ENCODE assay signal across 9 cellular contexts in the genomic region with DNA sequence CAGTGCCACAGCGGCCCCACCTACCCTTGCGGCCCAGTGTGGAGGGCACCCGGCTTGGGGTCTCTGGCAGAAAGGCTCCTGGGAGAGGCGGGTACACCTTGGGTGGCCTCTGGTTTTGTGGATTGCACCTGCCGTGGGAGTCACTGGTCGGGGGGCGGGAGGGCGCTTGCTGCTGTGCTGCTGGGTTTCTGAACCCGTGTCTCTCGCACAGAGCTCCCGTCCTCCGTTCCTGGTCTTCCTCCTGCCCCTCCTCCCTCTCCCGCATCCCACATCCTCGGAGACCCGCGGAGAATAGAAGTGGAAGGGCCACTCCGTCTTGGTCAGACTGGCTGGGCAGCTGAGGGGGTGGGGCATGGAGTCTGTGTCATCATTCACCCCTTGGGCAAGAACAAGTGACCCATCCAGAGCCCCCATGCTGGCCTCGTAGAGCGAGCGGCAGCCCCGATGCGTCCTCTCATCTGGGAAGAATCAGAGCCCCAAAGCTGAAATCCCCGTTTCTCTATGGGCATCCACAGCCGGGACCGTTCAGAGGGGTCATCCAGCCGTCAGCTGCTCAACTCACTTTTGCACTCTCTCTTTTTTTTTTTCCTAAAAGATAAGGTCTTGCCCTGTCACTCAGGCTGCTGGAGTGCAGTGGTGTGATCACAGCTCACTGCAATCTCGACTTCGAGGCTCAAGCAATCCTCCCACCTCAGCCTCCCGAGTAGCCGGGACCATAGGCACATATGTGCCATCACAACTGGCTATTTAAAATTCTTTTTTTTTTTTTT. TPM values are rescaled to one million over a fixed set of nuclear protein-coding genes. Genes with fewer than 3 reads are reported as not detected.
DNase-seq lines count a peak whose midpoint lies in the region; ATAC-seq, FAIRE-seq and TF ChIP-seq lines count a peak whose summit lies in the region.
"Had no signal": no experiment of that assay in that cellular context is flagged by ENCODE, and none has a peak within 500 bp of the region (broad histone marks: within the 10 kb centered on the region; RNA-seq: fewer than 3 reads in every experiment).

No MANE protein-coding gene starts in this region.

- no peak overlapping the region for H4K5ac ChIP-seq in H1 (ENCODE audit: insufficient read length, low read depth, low read length)

- no peak overlapping the region for H3K4me3 ChIP-seq in H1 (ENCODE audit: extremely low read depth in 1 of 4, insufficient read depth in 2 of 4, low read depth in 3 of 4, low read length in 4 of 4)
- H3K4me3 ChIP-seq in osteoblast (ENCODE audit: insufficient read depth, low read length) = peak overlapping the region; percentile 35
- H3K4me3 ChIP-seq in BE2C (ENCODE audit: low read depth, low read length) = no peak overlapping the region

- intact Hi-C loops in natural killer cell (cut with micrococcal nuclease) = loop anchor here (5.0 kb wide), 1 partner anchor 612 kb away; no protein-coding TSS in a partner anchor

- WGBS in H1 (ENCODE audit: extremely low coverage in 1 of 2, insufficient coverage in 1 of 2, insufficient read length in 1 of 2, insufficient replicate concordance in 2 of 2, low coverage in 1 of 2, low lambda C conversion rate in 2 of 2, missing lambda C conversion rate in 1 of 2), 2 experiments = 80% methylated on average over 30 of the region's 30 CpGs; no CpG with 5 or more reads in 1 of the 2 experiments

- H3K4me2 ChIP-seq in H1 (ENCODE audit: insufficient read depth in 1 of 2, low read depth in 2 of 2, low read length in 2 of 2) = no peak overlapping the region
- H3K4me2 ChIP-seq in osteoblast (ENCODE audit: insufficient read depth, low read length) = peak overlapping the region; percentile 36

- CTCF ChIA-PET in H1 (lab: Charles Lee; ENCODE audit: partially characterized antibody) = interaction anchor here (1.0 to 3.7 kb wide), 5 partner anchors 9 to 29 kb away, joined by 3 to 18 read pairs (median 7); a partner anchor contains a TSS

- no peak overlapping the region for H4K91ac ChIP-seq in H1 (replicated peaks; ENCODE audit: insufficient read length, low read length)

- no peak overlapping the region for H2BK20ac ChIP-seq in H1 (ENCODE audit: low read length)

- no peak for TF ChIP-seq CTCF in natural killer cell (IDR thresholded peaks at IDR 0.05)
- no peak for TF ChIP-seq CTCF in H1 (IDR thresholded peaks at IDR 0.05; ENCODE audit: control extremely low read depth in 1 of 3, insufficient read depth in 1 of 3, low read depth in 1 of 3, low read length in 3 of 3)
- no peak for TF ChIP-seq CTCF in osteoblast (IDR thresholded peaks at IDR 0.05; ENCODE audit: extremely low read depth, low read depth, low read length)
- TF ChIP-seq CTCF in BE2C (IDR thresholded peaks at IDR 0.05; ENCODE audit: low read depth, low read length) = no peak

- peak overlapping the region; percentile 94 to 96 for H3K27ac Mint-ChIP-seq in natural killer cell
- H3K27ac Mint-ChIP-seq in natural killer cell treated with Interleukin-12 subunit alpha and Interleukin-12 subunit beta and Interleukin-15 and Interleukin-18, amount 100 ng/mL, for 72 hours = peak overlapping the region in 1 of 2 donors; percentile 89

- H3K36me3 ChIP-seq in H1 (ENCODE audit: control insufficient read depth in 2 of 4, insufficient read depth in 4 of 4, low read length in 3 of 4) (peaks cover 0 to 3% (median 0%) of the 10 kb centered on the region in 4 experiments; a peak in 1 of 8 replicates), osteoblast (ENCODE audit: insufficient read depth, low read length) (peaks cover 6% of the 10 kb centered on the region), BE2C (no peaks in the 10 kb centered on the region)

- POLR2A ChIA-PET in H1 (lab: Charles Lee; ENCODE audit: partially characterized antibody) = interaction anchor here (0.7 to 4.9 kb wide), 7 partner anchors 10 to 44 kb away, joined by 3 to 26 read pairs (median 4); no protein-coding TSS in a partner anchor

- no peak for TF ChIP-seq EP300 in H1 (IDR thresholded peaks at IDR 0.05; ENCODE audit: borderline replicate concordance in 1 of 2, low read depth in 2 of 2, low read length in 2 of 2)

- no peak overlapping the region for H3K18ac ChIP-seq in H1 (ENCODE audit: extremely low read depth, low read length)

- peaks cover 13 to 45% (median 32%) of the 10 kb centered on the region in 4 experiments for H3K4me1 ChIP-seq in H1 (replicated peaks in 1 of 4; ENCODE audit: control insufficient read depth in 3 of 4, insufficient read depth in 4 of 4, low read length in 3 of 4)
- peaks cover 52% of the 10 kb centered on the region for H3K4me1 ChIP-seq in osteoblast (ENCODE audit: insufficient read depth, low read length)
- peaks cover 24% of the 10 kb centered on the region for H3K4me1 ChIP-seq in BE2C

- H2BK15ac ChIP-seq in H1 (ENCODE audit: low read length) = no peak overlapping the region

- no peak for ATAC-seq in natural killer cell
- no peak for ATAC-seq in natural killer cell treated with Interleukin-12 subunit alpha and Interleukin-12 subunit beta and Interleukin-15 and Interleukin-18, amount 100 ng/mL, for 72 hours

- H3K27me3 ChIP-seq in H1 (replicated peaks in 1 of 4; ENCODE audit: control insufficient read depth in 3 of 4, extremely low read depth in 1 of 4, insufficient read depth in 3 of 4, low read length in 3 of 4) (no peaks in the 10 kb centered on the region; a peak in 2 of 7 replicates), osteoblast (ENCODE audit: insufficient read depth, low read length) (no peaks in the 10 kb centered on the region), BE2C (peaks cover 84% of the 10 kb centered on the region)

- H2BK5ac ChIP-seq in H1 (ENCODE audit: low read depth, low read length) = no peak overlapping the region

- H2BK12ac ChIP-seq in H1 (ENCODE audit: low read depth, low read length) = no peak overlapping the region

- no peak overlapping the region for H3K4me3 Mint-ChIP-seq in natural killer cell
- H3K4me3 Mint-ChIP-seq in natural killer cell treated with Interleukin-12 subunit alpha and Interleukin-12 subunit beta and Interleukin-15 and Interleukin-18, amount 100 ng/mL, for 72 hours = no peak overlapping the region

- H4K8ac ChIP-seq in H1 (ENCODE audit: extremely low read depth, insufficient read depth, low read length) = peak overlapping the region; percentile 44; the same call in 1 of the 2 replicates

- no peak for TF ChIP-seq RAD21 in H1 (IDR thresholded peaks at IDR 0.05 in 1 of 2, conservative IDR thresholded peaks at IDR 0.05 in 1 of 2; ENCODE audit: low read depth in 2 of 2, low read length in 2 of 2)

- no peak overlapping the region for H2AK5ac ChIP-seq in H1 (ENCODE audit: low read depth, low read length)

- no peak overlapping the region for H3K56ac ChIP-seq in H1 (replicated peaks; ENCODE audit: insufficient read length, low read depth, low read length)

- no peak overlapping the region for H2BK120ac ChIP-seq in H1 (replicated peaks; ENCODE audit: low read depth, low read length)

- H3K14ac ChIP-seq in H1 (ENCODE audit: insufficient read length) = no peak overlapping the region

- no peaks in the 10 kb centered on the region for H3K27me3 Mint-ChIP-seq in natural killer cell (ENCODE audit: low read depth in 2 of 2)
- H3K27me3 Mint-ChIP-seq in natural killer cell treated with Interleukin-12 subunit alpha and Interleukin-12 subunit beta and Interleukin-15 and Interleukin-18, amount 100 ng/mL, for 72 hours = no peaks in the 10 kb centered on the region

- H3K9me3 Mint-ChIP-seq in natural killer cell = no peaks in the 10 kb centered on the region
- H3K9me3 Mint-ChIP-seq in natural killer cell treated with Interleukin-12 subunit alpha and Interleukin-12 subunit beta and Interleukin-15 and Interleukin-18, amount 100 ng/mL, for 72 hours = no peaks in the 10 kb centered on the region

- peaks cover 23% of the 10 kb centered on the region for H3K79me1 ChIP-seq in H1 (ENCODE audit: low read depth, low read length)

- peaks cover 19 to 27% of the 10 kb centered on the region in 2 donors for H3K4me1 Mint-ChIP-seq in natural killer cell
- peaks cover 25 to 26% of the 10 kb centered on the region in 2 donors for H3K4me1 Mint-ChIP-seq in natural killer cell treated with Interleukin-12 subunit alpha and Interleukin-12 subunit beta and Interleukin-15 and Interleukin-18, amount 100 ng/mL, for 72 hours (ENCODE audit: low read depth in 2 of 2)

- no peak for TF ChIP-seq POLR2A in H1 (IDR thresholded peaks at IDR 0.05; ENCODE audit: control extremely low read depth in 1 of 2, low read depth in 2 of 2, low read length in 2 of 2)

- peaks cover 6% of the 10 kb centered on the region; the same call in 1 of the 2 replicates for H3K23me2 ChIP-seq in H1 (ENCODE audit: low read depth, low read length)

- H3K4ac ChIP-seq in H1 (replicated peaks; ENCODE audit: insufficient read length, low read depth, low read length) = no peak overlapping the region

- H3K79me2 ChIP-seq in H1 (ENCODE audit: control insufficient read depth in 1 of 2, insufficient read depth in 2 of 2, low read length in 2 of 2) = peaks cover 0 to 71% of the 10 kb centered on the region in 2 experiments; a peak in 3 of 4 replicates
- peaks cover 66% of the 10 kb centered on the region for H3K79me2 ChIP-seq in osteoblast (ENCODE audit: insufficient read depth, low read length)

- FAIRE-seq in H1 (lab: Jason Lieb, UNC) = no peak

- H3K36me3 Mint-ChIP-seq in natural killer cell = no peaks in the 10 kb centered on the region
- H3K36me3 Mint-ChIP-seq in natural killer cell treated with Interleukin-12 subunit alpha and Interleukin-12 subunit beta and Interleukin-15 and Interleukin-18, amount 100 ng/mL, for 72 hours = no peaks in the 10 kb centered on the region

- H3K27ac ChIP-seq in H1 (ENCODE audit: low read depth, low read length) (no peak overlapping the region), osteoblast (ENCODE audit: low read depth, low read length) (peak overlapping the region; percentile 95)

- H4K20me1 ChIP-seq in H1 (replicated peaks in 1 of 2; ENCODE audit: control insufficient read depth in 1 of 2, insufficient read depth in 2 of 2, low read length in 2 of 2) (peaks cover 15 to 22% of the 10 kb centered on the region in 2 experiments), osteoblast (ENCODE audit: insufficient read depth, low read length) (peaks cover 7% of the 10 kb centered on the region)

- no peaks in the 10 kb centered on the region for H3K9me3 ChIP-seq in H1 (ENCODE audit: insufficient read depth in 2 of 2, low read depth in 1 of 2, low read length in 1 of 2)
- no peaks in the 10 kb centered on the region for H3K9me3 ChIP-seq in osteoblast (ENCODE audit: low read depth, low read length)
- H3K9me3 ChIP-seq in BE2C = no peaks in the 10 kb centered on the region

- H3K9ac ChIP-seq in H1 (replicated peaks in 1 of 4; ENCODE audit: extremely low read depth in 1 of 4, low read depth in 3 of 4, low read length in 3 of 4) = no peak overlapping the region

- DNase-seq in natural killer cell (no peak), H1 (ENCODE audit: low read depth in 1 of 2, low spot score in 2 of 2) (no peak), osteoblast (ENCODE audit: insufficient read length, low spot score, missing footprints) (no peak), NCI-H1694 (lab: John Stamatoyannopoulos, UW) (no peak), SW 1271 (lab: John Stamatoyannopoulos, UW) (no peak), NCI-H748 treated with DMSO at 0.1 percent for 48 hours (lab: John Stamatoyannopoulos, UW) (no peak), BE2C (no peak)
- no peak for DNase-seq in natural killer cell treated with Interleukin-12 subunit alpha and Interleukin-12 subunit beta and Interleukin-15 and Interleukin-18, amount 100 ng/mL, for 72 hours (ENCODE audit: low spot score)
- DNase-seq: H7 had no signal

- H3K23ac ChIP-seq in H1 (ENCODE audit: insufficient read length) = no peak overlapping the region

- H2AFZ ChIP-seq in H1 (ENCODE audit: low read length) (no peak overlapping the region), osteoblast (ENCODE audit: low read length) (no peak overlapping the region)

RNA-seq across cellular contexts. Expression of a gene that starts 4.0 kb away (rescaled TPM):
- total RNA-seq in natural killer cell (10 to 100 TPM; 57.9 to 71.3 (median 62.8) TPM), osteoblast (19.7 and 21.7 TPM in 2 replicates)
- 10 to 100 TPM; 43.1 to 60.9 TPM for total RNA-seq in natural killer cell treated with Interleukin-12 subunit alpha and Interleukin-12 subunit beta and Interleukin-15 and Interleukin-18, amount 100 ng/mL, for 72 hours
- 16.8 and 17.3 TPM in 2 replicates for total RNA-seq in H1 (2021; fragmentation: NEBNext Ultra II Directional; extraction: Animal tissue kit (Norgen Biotek cat#: 25700))
- polyA plus RNA-seq in H1 (2011; rRNA removed) = 5.5 and 6.9 TPM in 2 replicates
- polyA plus RNA-seq in H1 (2011; cell fraction: cytosol; rRNA removed) = 7.6 TPM
- 27.0 TPM for polyA plus RNA-seq in H1 (2011; cell fraction: nucleus; rRNA removed)
- 9.8 to 15.5 TPM (median 13.5 TPM) in 4 replicates for polyA plus RNA-seq in H1 (2012, experiment 1 of 2)
- polyA plus RNA-seq in H1 (2012, experiment 2 of 2) = 8.5 TPM
- 7.6 TPM for polyA plus RNA-seq in H1 (2013, experiment 1 of 2)
- 7.8 TPM for polyA plus RNA-seq in H1 (2013, experiment 2 of 2)
- 2.3 and 2.4 TPM in 2 replicates for polyA minus RNA-seq in H1 (2011; rRNA and poly(A)+ RNA removed)
- polyA minus RNA-seq in H1 (2011; cell fraction: cytosol; rRNA and poly(A)+ RNA removed) = 8.1 TPM
- 7.7 TPM for polyA minus RNA-seq in H1 (2011; cell fraction: nucleus; rRNA and poly(A)+ RNA removed)
- polyA plus RNA-seq in BE2C (2012; ENCODE audit: insufficient read depth, insufficient read length, low read depth) = 1.6 TPM

RNA-seq across cellular contexts. Expression of a gene that starts 21.5 kb away (rescaled TPM):
- total RNA-seq in natural killer cell = under 1 TPM in 1 of 3 donors, not detected in 2; 0.14 TPM
- not detected for total RNA-seq in natural killer cell treated with Interleukin-12 subunit alpha and Interleukin-12 subunit beta and Interleukin-15 and Interleukin-18, amount 100 ng/mL, for 72 hours
- 1.5 and 1.8 TPM in 2 replicates for total RNA-seq in H1 (2021; fragmentation: NEBNext Ultra II Directional; extraction: Animal tissue kit (Norgen Biotek cat#: 25700))
- polyA plus RNA-seq in H1 (2011; rRNA removed) = 2.1 and 3.0 TPM in 2 replicates
- polyA plus RNA-seq in H1 (2011; cell fraction: cytosol; rRNA removed) = 2.0 TPM
- 11.1 TPM for polyA plus RNA-seq in H1 (2011; cell fraction: nucleus; rRNA removed)
- polyA plus RNA-seq in H1 (2012, experiment 1 of 2) = 1.0 to 1.7 TPM (median 1.3 TPM) in 4 replicates
- polyA plus RNA-seq in H1 (2012, experiment 2 of 2) = 0.89 TPM
- polyA plus RNA-seq in H1 (2013, experiment 1 of 2) = 1.6 TPM
- polyA plus RNA-seq in H1 (2013, experiment 2 of 2) = 1.3 TPM
- polyA minus RNA-seq in H1 (2011; rRNA and poly(A)+ RNA removed) = 1.5 and 2.9 TPM in 2 replicates
- 2.5 TPM for polyA minus RNA-seq in H1 (2011; cell fraction: cytosol; rRNA and poly(A)+ RNA removed)
- 5.4 TPM for polyA minus RNA-seq in H1 (2011; cell fraction: nucleus; rRNA and poly(A)+ RNA removed)
- under 0.01 TPM in 2 replicates for total RNA-seq in osteoblast
- polyA plus RNA-seq in BE2C (2012; ENCODE audit: insufficient read depth, insufficient read length, low read depth) = 0.59 TPM

RNA-seq across cellular contexts. Expression of a gene that starts 30.3 kb away (rescaled TPM):
- 100 to 1,000 TPM in 2 of 3 donors, 10 to 100 TPM in 1; 92.7 to 115 (median 111) TPM for total RNA-seq in natural killer cell
- total RNA-seq in natural killer cell treated with Interleukin-12 subunit alpha and Interleukin-12 subunit beta and Interleukin-15 and Interleukin-18, amount 100 ng/mL, for 72 hours = 100 to 1,000 TPM in 1 of 2 donors, 10 to 100 TPM in 1; 79.0 to 153 TPM
- total RNA-seq in H1 (2021; fragmentation: NEBNext Ultra II Directional; extraction: Animal tissue kit (Norgen Biotek cat#: 25700)) = 104 and 116 TPM in 2 replicates
- 76.9 and 115 TPM in 2 replicates for polyA plus RNA-seq in H1 (2011; rRNA removed)
- polyA plus RNA-seq in H1 (2011; cell fraction: cytosol; rRNA removed) = 49.6 TPM
- polyA plus RNA-seq in H1 (2011; cell fraction: nucleus; rRNA removed) = 250 TPM
- 41.9 to 92.6 TPM (median 87.4 TPM) in 4 replicates for polyA plus RNA-seq in H1 (2012, experiment 1 of 2)
- polyA plus RNA-seq in H1 (2012, experiment 2 of 2) = 126 TPM
- 56.2 TPM for polyA plus RNA-seq in H1 (2013, experiment 1 of 2)
- 50.8 TPM for polyA plus RNA-seq in H1 (2013, experiment 2 of 2)
- polyA minus RNA-seq in H1 (2011; rRNA and poly(A)+ RNA removed) = 37.2 and 46.1 TPM in 2 replicates
- polyA minus RNA-seq in H1 (2011; cell fraction: cytosol; rRNA and poly(A)+ RNA removed) = 61.9 TPM
- polyA minus RNA-seq in H1 (2011; cell fraction: nucleus; rRNA and poly(A)+ RNA removed) = 96.2 TPM
- total RNA-seq in osteoblast = 53.0 and 66.2 TPM in 2 replicates
- polyA plus RNA-seq in BE2C (2012; ENCODE audit: insufficient read depth, insufficient read length, low read depth) = 280 TPM

RNA-seq across cellular contexts. Expression of a gene that starts 35.3 kb away (rescaled TPM):
- 10 to 100 TPM; 19.0 to 21.4 (median 20.5) TPM for total RNA-seq in natural killer cell
- 10 to 100 TPM; 23.2 to 69.1 TPM for total RNA-seq in natural killer cell treated with Interleukin-12 subunit alpha and Interleukin-12 subunit beta and Interleukin-15 and Interleukin-18, amount 100 ng/mL, for 72 hours
- total RNA-seq in H1 (2021; fragmentation: NEBNext Ultra II Directional; extraction: Animal tissue kit (Norgen Biotek cat#: 25700)) = 30.2 and 32.0 TPM in 2 replicates
- 62.0 and 69.8 TPM in 2 replicates for polyA plus RNA-seq in H1 (2011; rRNA removed)
- 85.4 TPM for polyA plus RNA-seq in H1 (2011; cell fraction: cytosol; rRNA removed)
- polyA plus RNA-seq in H1 (2011; cell fraction: nucleus; rRNA removed) = 57.2 TPM
- 36.8 to 57.3 TPM (median 50.2 TPM) in 4 replicates for polyA plus RNA-seq in H1 (2012, experiment 1 of 2)
- polyA plus RNA-seq in H1 (2012, experiment 2 of 2) = 57.9 TPM
- 21.9 TPM for polyA plus RNA-seq in H1 (2013, experiment 1 of 2)
- 20.0 TPM for polyA plus RNA-seq in H1 (2013, experiment 2 of 2)
- polyA minus RNA-seq in H1 (2011; rRNA and poly(A)+ RNA removed) = 10.6 and 11.2 TPM in 2 replicates
- 13.8 TPM for polyA minus RNA-seq in H1 (2011; cell fraction: cytosol; rRNA and poly(A)+ RNA removed)
- polyA minus RNA-seq in H1 (2011; cell fraction: nucleus; rRNA and poly(A)+ RNA removed) = 9.8 TPM
- 32.1 and 38.7 TPM in 2 replicates for total RNA-seq in osteoblast
- 179 TPM for polyA plus RNA-seq in BE2C (2012; ENCODE audit: insufficient read depth, insufficient read length, low read depth)
